1 cellular context compared by ENCODE assay signal in genomic region chr6:38264605-38265004, GRCh38.
TF ChIP-seq lines count a peak whose summit lies in the region.

No MANE protein-coding gene starts in this region.

TF ChIP-seq in GM23338, 12 proteins besides CTCF, POLR2A, EP300 and RAD21:
- no peak for TF ChIP-seq EZH2 (IDR thresholded peaks at IDR 0.05; ENCODE audit: low read depth, unreplicated experiment)
- no peak for TF ChIP-seq CREB1 (CRISPR knock-in tag; IDR thresholded peaks at IDR 0.05; ENCODE audit: low read depth)
- TF ChIP-seq NANOG (IDR thresholded peaks at IDR 0.05; ENCODE audit: borderline replicate concordance), result no peak
- no peak for TF ChIP-seq ZNF114 (CRISPR knock-in tag; IDR thresholded peaks at IDR 0.05)
- no peak for TF ChIP-seq STAT1 (IDR thresholded peaks at IDR 0.05; ENCODE audit: unreplicated experiment)
- TF ChIP-seq POLR2AphosphoS5 (IDR thresholded peaks at IDR 0.05; ENCODE audit: low read depth), result no peak
- no peak for TF ChIP-seq REST (IDR thresholded peaks at IDR 0.05; ENCODE audit: unreplicated experiment)
- no peak for TF ChIP-seq JUNB (IDR thresholded peaks at IDR 0.05; ENCODE audit: unreplicated experiment)
- no peak for TF ChIP-seq ETS1 (IDR thresholded peaks at IDR 0.05)
- TF ChIP-seq EZH2phosphoT487 (IDR thresholded peaks at IDR 0.05; ENCODE audit: unreplicated experiment), result no peak
- TF ChIP-seq ZNF331 (CRISPR knock-in tag; IDR thresholded peaks at IDR 0.05; ENCODE audit: low read depth), result no peak
- no peak for TF ChIP-seq ZNF462 (CRISPR knock-in tag; IDR thresholded peaks at IDR 0.05)
